In the genomic region with DNA sequence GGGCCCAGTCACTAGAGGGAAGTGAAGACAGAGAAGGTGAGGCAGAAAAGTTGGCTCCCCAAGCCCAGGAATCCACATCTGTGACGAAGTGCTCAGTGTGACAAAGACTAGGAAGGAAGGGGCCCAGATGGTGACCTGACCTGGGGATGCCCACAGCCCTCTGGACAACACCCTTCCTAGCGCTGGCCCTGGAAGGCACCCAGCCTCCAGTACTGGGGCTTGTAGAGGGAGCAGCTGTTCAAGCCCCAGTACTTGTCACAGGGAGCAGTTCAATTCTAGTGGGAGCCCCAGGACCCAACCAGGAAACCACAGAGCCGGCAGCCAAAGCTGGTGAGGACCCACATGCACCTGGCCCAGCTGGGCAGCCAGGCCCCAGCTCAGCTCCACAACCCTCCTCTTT, we compare ENCODE assay signal across 13 cellular contexts.
DNase-seq lines count a peak whose midpoint lies in the region; ATAC-seq and TF ChIP-seq lines count a peak whose summit lies in the region.
"Had no signal": no experiment of that assay in that cellular context is flagged by ENCODE, and none has a peak within 500 bp of the region (broad histone marks: within the 10 kb centered on the region; RNA-seq: fewer than 3 reads in every experiment).

No MANE protein-coding gene starts in this region.

- no peaks in the 10 kb centered on the region for H3K36me3 Mint-ChIP-seq in natural killer cell treated with Interleukin-12 subunit alpha and Interleukin-12 subunit beta and Interleukin-15 and Interleukin-18, amount 100 ng/mL, for 72 hours
- H3K36me3 Mint-ChIP-seq in natural killer cell = no peaks in the 10 kb centered on the region
- H3K36me3 Mint-ChIP-seq in activated T-helper 17 cell treated with anti-CD3 and anti-CD28 coated beads, Interleukin-2, amount 50 U/mL, for 72 hours (ENCODE audit: low read depth) = no peaks in the 10 kb centered on the region
- H3K36me3 Mint-ChIP-seq in osteocyte (ENCODE audit: unreplicated experiment) = no peaks in the 10 kb centered on the region

- no peak for ATAC-seq in natural killer cell treated with Interleukin-12 subunit alpha and Interleukin-12 subunit beta and Interleukin-15 and Interleukin-18, amount 100 ng/mL, for 72 hours
- ATAC-seq in natural killer cell (no peak), mucosa of descending colon (no peak), GM19463 (IDR thresholded peaks at IDR 0.05; ENCODE audit: unreplicated experiment) (no peak)
- ATAC-seq in activated T-helper 17 cell treated with anti-CD3 and anti-CD28 coated beads, Interleukin-2, amount 50 U/mL, for 72 hours (replicated peaks) = no peak
- ATAC-seq: naive thymus-derived CD8-positive, alpha-beta T cell had no signal

- no peak overlapping the region for H3K4me3 Mint-ChIP-seq in natural killer cell treated with Interleukin-12 subunit alpha and Interleukin-12 subunit beta and Interleukin-15 and Interleukin-18, amount 100 ng/mL, for 72 hours
- no peak overlapping the region for H3K4me3 Mint-ChIP-seq in natural killer cell
- H3K4me3 Mint-ChIP-seq in activated T-helper 17 cell treated with anti-CD3 and anti-CD28 coated beads, Interleukin-2, amount 50 U/mL, for 72 hours = no peak overlapping the region
- no peak overlapping the region for H3K4me3 Mint-ChIP-seq in osteocyte (ENCODE audit: unreplicated experiment)

- no peaks in the 10 kb centered on the region for H3K27me3 Mint-ChIP-seq in natural killer cell treated with Interleukin-12 subunit alpha and Interleukin-12 subunit beta and Interleukin-15 and Interleukin-18, amount 100 ng/mL, for 72 hours
- H3K27me3 Mint-ChIP-seq in natural killer cell (ENCODE audit: low read depth in 2 of 2) (no peaks in the 10 kb centered on the region), osteocyte (ENCODE audit: unreplicated experiment) (no peaks in the 10 kb centered on the region)
- H3K27me3 Mint-ChIP-seq in activated T-helper 17 cell treated with anti-CD3 and anti-CD28 coated beads, Interleukin-2, amount 50 U/mL, for 72 hours = no peaks in the 10 kb centered on the region
- H3K27me3 Mint-ChIP-seq: naive thymus-derived CD8-positive, alpha-beta T cell had no signal

- H3K27ac Mint-ChIP-seq in natural killer cell treated with Interleukin-12 subunit alpha and Interleukin-12 subunit beta and Interleukin-15 and Interleukin-18, amount 100 ng/mL, for 72 hours = peak overlapping the region in 1 of 2 donors; percentile 65
- H3K27ac Mint-ChIP-seq in natural killer cell (peak overlapping the region in 1 of 2 donors; percentile 44), osteocyte (ENCODE audit: unreplicated experiment) (no peak overlapping the region)
- peak overlapping the region; percentile 40 for H3K27ac Mint-ChIP-seq in activated T-helper 17 cell treated with anti-CD3 and anti-CD28 coated beads, Interleukin-2, amount 50 U/mL, for 72 hours

- H3K4me3 ChIP-seq in mucosa of descending colon = no peak overlapping the region
- H3K4me3 ChIP-seq: vagina had no signal

- TF ChIP-seq CTCF in natural killer cell (IDR thresholded peaks at IDR 0.05) (no peak), mucosa of descending colon (IDR thresholded peaks at IDR 0.05) (no peak), osteocyte (IDR thresholded peaks at IDR 0.05) (no peak)

- H3K4me1 ChIP-seq in mucosa of descending colon (ENCODE audit: low read depth) = no peaks in the 10 kb centered on the region

- peaks cover 0 to 15% of the 10 kb centered on the region in 2 donors for H3K4me1 Mint-ChIP-seq in natural killer cell treated with Interleukin-12 subunit alpha and Interleukin-12 subunit beta and Interleukin-15 and Interleukin-18, amount 100 ng/mL, for 72 hours (ENCODE audit: low read depth in 2 of 2)
- H3K4me1 Mint-ChIP-seq in natural killer cell (peaks cover 13% of the 10 kb centered on the region in 2 donors), osteocyte (ENCODE audit: unreplicated experiment) (peaks cover 13% of the 10 kb centered on the region)
- no peaks in the 10 kb centered on the region for H3K4me1 Mint-ChIP-seq in activated T-helper 17 cell treated with anti-CD3 and anti-CD28 coated beads, Interleukin-2, amount 50 U/mL, for 72 hours

- H3K36me3 ChIP-seq in mucosa of descending colon (ENCODE audit: low read depth) = no peaks in the 10 kb centered on the region
- H3K36me3 ChIP-seq: vagina had no signal

- no peaks in the 10 kb centered on the region for H3K9me3 Mint-ChIP-seq in natural killer cell treated with Interleukin-12 subunit alpha and Interleukin-12 subunit beta and Interleukin-15 and Interleukin-18, amount 100 ng/mL, for 72 hours
- no peaks in the 10 kb centered on the region for H3K9me3 Mint-ChIP-seq in natural killer cell
- no peaks in the 10 kb centered on the region for H3K9me3 Mint-ChIP-seq in activated T-helper 17 cell treated with anti-CD3 and anti-CD28 coated beads, Interleukin-2, amount 50 U/mL, for 72 hours
- H3K9me3 Mint-ChIP-seq in osteocyte (ENCODE audit: unreplicated experiment) = no peaks in the 10 kb centered on the region
- H3K9me3 Mint-ChIP-seq: naive thymus-derived CD8-positive, alpha-beta T cell had no signal

- intact Hi-C loops in natural killer cell (cut with micrococcal nuclease) = no loop called here
- intact Hi-C loops in mucosa of descending colon (cut with DNase I, micrococcal nuclease) = no loop called here

- DNase-seq in natural killer cell treated with Interleukin-12 subunit alpha and Interleukin-12 subunit beta and Interleukin-15 and Interleukin-18, amount 100 ng/mL, for 72 hours (ENCODE audit: low spot score) = peak; percentile 22
- DNase-seq in natural killer cell = no peak
- peak in 2 of 3 donors; percentile 11 to 20 for DNase-seq in mucosa of descending colon
- no peak for DNase-seq in NCI-H2081 treated with DMSO at 0.1 percent for 48 hours (lab: John Stamatoyannopoulos, UW)
- DNase-seq in NCI-H446 treated with DMSO at 0.1 percent for 48 hours (lab: John Stamatoyannopoulos, UW) = no peak
- no peak for DNase-seq in osteocyte (ENCODE audit: extremely low spot score, unreplicated experiment)
- DNase-seq: islet precursor cell, Karpas-422, SHP77 treated with DMSO at 0.1 percent for 48 hours had no signal

- no peaks in the 10 kb centered on the region for H3K9me3 ChIP-seq in mucosa of descending colon
- H3K9me3 ChIP-seq: vagina had no signal

Comparison
In these comparisons a context has a peak if more than half of its experiments do, and no peak if none do; other contexts are left out.
1. DNase-seq: peak in natural killer cell treated with Interleukin-12 subunit alpha and Interleukin-12 subunit beta and Interleukin-15 and Interleukin-18, amount 100 ng/mL, for 72 hours (single experiment) and mucosa of descending colon (2 of 3); none in natural killer cell (single experiment), NCI-H2081 treated with DMSO at 0.1 percent for 48 hours (single experiment), NCI-H446 treated with DMSO at 0.1 percent for 48 hours (single experiment) and osteocyte (single experiment).